ENCODE assay signal across 24 cellular contexts in genomic region chr11:27912916-27913315, GRCh38.
A peak's percentile ranks its signal among the peaks of the same experiment; 100 is the strongest.
DNase-seq lines count a peak whose midpoint lies in the region; ATAC-seq and TF ChIP-seq lines count a peak whose summit lies in the region.
"Had no signal": no experiment of that assay in that cellular context is flagged by ENCODE, and none has a peak within 500 bp of the region (broad histone marks: within the 10 kb centered on the region; RNA-seq: fewer than 3 reads in every experiment).

No MANE protein-coding gene starts in this region.

- H3K4me3 ChIP-seq in HAP-1 (no peak overlapping the region), fibroblast of mammary gland (ENCODE audit: control insufficient read depth, low read depth, low read length) (no peak overlapping the region)
- H3K4me3 ChIP-seq: A549, skin epidermis had no signal

- no peaks in the 10 kb centered on the region for H3K27me3 ChIP-seq in HAP-1 (ENCODE audit: low read depth)

- H3K36me3 ChIP-seq in HAP-1 (replicated peaks): no peaks in the 10 kb centered on the region

- CTCF ChIA-PET in HEK293T (lab: Yijun Ruan, JAX): no interaction called here

- POLR2A ChIA-PET in HEK293T (lab: Yijun Ruan, JAX): interaction anchor here (1.2 kb wide), 1 partner anchor 9 kb away, joined by 3 read pairs; no protein-coding TSS in a partner anchor

- no peaks in the 10 kb centered on the region; the same call in 1 of the 2 replicates for H3K4me1 ChIP-seq in HAP-1

- ATAC-seq in HG02970 (IDR thresholded peaks at IDR 0.05; ENCODE audit: low FRiP score, unreplicated experiment): no peak
- ATAC-seq: A549; left lobe of liver; stimulated activated naive CD8-positive, alpha-beta T cell treated with anti-CD3 and anti-CD28 coated beads, Interleukin-15, Interleukin-2, amounts not matched to agents 100 U/mL and 50 U/mL, for 24 hours had no signal

- in situ Hi-C loops in HAP-1 (cut with MboI; ENCODE audit: low sequenced_read_pairs): no loop called here

- no peak for TF ChIP-seq CTCF in fibroblast of mammary gland (conservative IDR thresholded peaks at IDR 0.05; ENCODE audit: control insufficient read depth, insufficient read depth, low read depth, low read length)

- H3K9me3 ChIP-seq in HAP-1: no peaks in the 10 kb centered on the region
- H3K9me3 ChIP-seq: A549 had no signal

- DNase-seq in A172 (ENCODE audit: low spot score) (peak; percentile 60), HAP-1 (ENCODE audit: low spot score in 2 of 2) (peak; percentile 24 to 69), RPMI7951 (ENCODE audit: low read depth) (peak; percentile 82), fibroblast of mammary gland (ENCODE audit: low read depth) (peak; percentile 49), HEK293T (ENCODE audit: extremely low spot score) (no peak), NCI-H2196 (lab: John Stamatoyannopoulos, UW; ENCODE audit: unreplicated experiment) (no peak)
- DNase-seq in stimulated activated naive CD4-positive, alpha-beta T cell (lab: John Stamatoyannopoulos, UW): no peak
- DNase-seq: activated CD4-positive, alpha-beta memory T cell treated with anti-CD3 and anti-CD28 coated beads for 36 hours; activated CD4-positive, alpha-beta T cell treated with anti-CD3 and anti-CD28 coated beads for 1 hour; activated CD8-positive, alpha-beta memory T cell treated with anti-CD3 and anti-CD28 coated beads, Interleukin-2, amount 50 U/mL, for 4 hours; activated naive CD4-positive, alpha-beta T cell; CD4-positive, alpha-beta memory T cell; glutamatergic neuron; H7; NCI-H1092; NCI-H1694 treated with DMSO at 0.1 percent for 48 hours; NCI-H510A; nephron progenitor cell; SHP77; stimulated activated naive CD8-positive, alpha-beta T cell treated with anti-CD3 and anti-CD28 coated beads, Interleukin-15, Interleukin-2, amounts not matched to agents 100 U/mL and 50 U/mL, for 24 hours had no signal

TF ChIP-seq in HEK293T, 16 proteins besides CTCF, POLR2A, EP300 and RAD21:
- no peak for TF ChIP-seq SP1 (IDR thresholded peaks at IDR 0.05)
- TF ChIP-seq CTBP1 (IDR thresholded peaks at IDR 0.05; ENCODE audit: borderline replicate concordance): no peak
- no peak for TF ChIP-seq HDGF (IDR thresholded peaks at IDR 0.05; ENCODE audit: borderline replicate concordance)
- TF ChIP-seq FOXM1 (IDR thresholded peaks at IDR 0.05; ENCODE audit: borderline replicate concordance): no peak
- TF ChIP-seq ARNT (IDR thresholded peaks at IDR 0.05): no peak
- no peak for TF ChIP-seq FOXK2 (IDR thresholded peaks at IDR 0.05)
- TF ChIP-seq, protein P1, sequence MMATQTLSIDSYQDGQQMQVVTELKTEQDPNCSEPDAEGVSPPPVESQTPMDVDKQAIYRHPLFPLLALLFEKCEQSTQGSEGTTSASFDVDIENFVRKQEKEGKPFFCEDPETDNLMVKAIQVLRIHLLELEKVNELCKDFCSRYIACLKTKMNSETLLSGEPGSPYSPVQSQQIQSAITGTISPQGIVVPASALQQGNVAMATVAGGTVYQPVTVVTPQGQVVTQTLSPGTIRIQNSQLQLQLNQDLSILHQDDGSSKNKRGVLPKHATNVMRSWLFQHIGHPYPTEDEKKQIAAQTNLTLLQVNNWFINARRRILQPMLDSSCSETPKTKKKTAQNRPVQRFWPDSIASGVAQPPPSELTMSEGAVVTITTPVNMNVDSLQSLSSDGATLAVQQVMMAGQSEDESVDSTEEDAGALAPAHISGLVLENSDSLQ (IDR thresholded peaks at IDR 0.05): no peak
- no peak for TF ChIP-seq TARDBP (IDR thresholded peaks at IDR 0.05)
- TF ChIP-seq SUZ12 (IDR thresholded peaks at IDR 0.05): no peak
- no peak for TF ChIP-seq ZNF384 (IDR thresholded peaks at IDR 0.05)
- TF ChIP-seq LEF1 (IDR thresholded peaks at IDR 0.05; ENCODE audit: borderline replicate concordance): no peak
- no peak for TF ChIP-seq BHLHE40 (IDR thresholded peaks at IDR 0.05; ENCODE audit: borderline replicate concordance)
- TF ChIP-seq L3MBTL2 (conservative IDR thresholded peaks at IDR 0.05): no peak
- no peak for TF ChIP-seq NFRKB (IDR thresholded peaks at IDR 0.05)

Comparison
In these comparisons a context has a peak if more than half of its experiments do, and no peak if none do; other contexts are left out.
1. DNase-seq: peak in A172 (single experiment), HAP-1 (2 of 2), RPMI7951 (single experiment) and fibroblast of mammary gland (single experiment); none in HEK293T (single experiment), stimulated activated naive CD4-positive, alpha-beta T cell (0 of 6) and NCI-H2196 (single experiment).